Comparison of ENCODE assay signal across 8 cellular contexts in the genomic region with DNA sequence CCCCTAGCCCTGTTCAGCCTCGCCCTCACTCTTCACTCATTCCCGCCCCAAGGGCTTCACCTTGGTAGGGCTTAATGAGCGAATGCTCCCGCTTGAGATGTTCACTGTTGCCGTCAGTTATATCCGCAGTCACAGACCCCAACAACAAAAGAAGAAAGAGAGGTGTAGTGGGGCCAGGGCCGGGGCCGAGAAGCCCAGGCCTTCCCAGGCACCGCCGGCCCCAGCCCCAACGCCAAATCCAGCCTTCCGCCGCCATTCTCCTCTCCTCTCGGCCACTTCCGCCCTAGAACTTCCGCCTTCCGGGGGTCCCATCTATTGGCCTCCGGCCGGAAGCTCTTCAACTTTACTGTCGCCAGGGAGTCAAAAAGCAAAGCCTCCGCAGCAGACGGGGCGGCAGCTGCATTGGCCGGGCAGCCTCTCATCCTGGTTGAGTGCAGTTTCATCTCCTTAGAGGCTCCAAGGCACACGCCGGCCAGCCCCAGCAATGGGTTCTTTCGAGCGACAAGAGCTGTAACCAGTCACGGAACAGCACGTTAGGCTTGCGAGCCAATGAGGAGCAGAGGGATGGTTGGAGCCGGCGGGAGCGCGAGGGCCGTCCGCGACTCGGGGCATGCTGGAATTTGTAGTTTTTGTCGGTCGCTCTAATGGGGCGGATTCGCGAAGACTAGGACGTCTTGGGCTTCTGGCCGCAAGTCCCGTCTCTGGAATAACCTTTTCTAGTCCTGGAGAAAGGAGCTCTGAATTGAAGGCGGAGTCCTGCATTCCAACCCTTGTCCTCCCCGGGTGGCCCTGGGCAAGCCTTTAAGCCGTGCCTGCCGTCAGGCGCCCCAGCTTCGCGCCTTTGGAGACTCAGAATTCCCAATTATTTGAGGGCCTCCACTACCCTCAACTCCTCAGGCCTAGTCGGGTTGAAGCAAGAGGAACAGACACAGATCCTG. TPM values are rescaled to one million over a fixed set of nuclear protein-coding genes. Genes with fewer than 3 reads are reported as not detected.
DNase-seq lines count a peak whose midpoint lies in the region; ATAC-seq, FAIRE-seq and TF ChIP-seq lines count a peak whose summit lies in the region.

A gene with protein sequence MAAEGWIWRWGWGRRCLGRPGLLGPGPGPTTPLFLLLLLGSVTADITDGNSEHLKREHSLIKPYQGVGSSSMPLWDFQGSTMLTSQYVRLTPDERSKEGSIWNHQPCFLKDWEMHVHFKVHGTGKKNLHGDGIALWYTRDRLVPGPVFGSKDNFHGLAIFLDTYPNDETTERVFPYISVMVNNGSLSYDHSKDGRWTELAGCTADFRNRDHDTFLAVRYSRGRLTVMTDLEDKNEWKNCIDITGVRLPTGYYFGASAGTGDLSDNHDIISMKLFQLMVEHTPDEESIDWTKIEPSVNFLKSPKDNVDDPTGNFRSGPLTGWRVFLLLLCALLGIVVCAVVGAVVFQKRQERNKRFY (minus strand): TSS at position 277 of the 938 bp plus-strand sequence. CDS start 21 bp downstream, at position 256.

- peaks cover 7 to 20% of the 10 kb centered on the region in 2 experiments for H3K36me3 ChIP-seq in keratinocyte (ENCODE audit: control insufficient read depth in 2 of 2, extremely low read depth in 1 of 2, insufficient read depth in 2 of 2, low read length in 2 of 2)

- peak within 1 kb of the TSS; percentile 95 for H3K27ac ChIP-seq in keratinocyte (ENCODE audit: control insufficient read depth, insufficient read depth, low read length)

- dilution Hi-C loops in keratinocyte (cut with MboI; ENCODE audit: extremely low pct_ligation_motif_present, low sequenced_read_pairs), result no loop called here

- H3K27ac Mint-ChIP-seq in central memory CD8-positive, alpha-beta T cell (ENCODE audit: low read depth), result peak within 1 kb of the TSS; percentile 96

- H3K4me1 ChIP-seq in keratinocyte (ENCODE audit: control insufficient read depth, extremely low read depth, insufficient read depth, low read length), result peaks cover 25% of the 10 kb centered on the region

- no peak for TF ChIP-seq CTCF in keratinocyte (optimal IDR thresholded peaks at IDR 0.05 in 1 of 3, IDR thresholded peaks at IDR 0.05 in 1 of 3, conservative IDR thresholded peaks at IDR 0.05 in 1 of 3; ENCODE audit: extremely low read depth in 1 of 3, insufficient read depth in 2 of 3, low read length in 3 of 3)

- H3K27me3 Mint-ChIP-seq in central memory CD8-positive, alpha-beta T cell, result no peaks in the 10 kb centered on the region

- ATAC-seq in GM19023 (IDR thresholded peaks at IDR 0.05; ENCODE audit: unreplicated experiment) (peak; percentile 94), HG03342 (IDR thresholded peaks at IDR 0.05; ENCODE audit: unreplicated experiment) (peak; percentile 93)
- ATAC-seq in central memory CD8-positive, alpha-beta T cell (replicated peaks; ENCODE audit: extremely low read depth, poor library complexity, severe bottlenecking), result peak; percentile 99

- peak within 1 kb of the TSS; percentile 96 for H2AFZ ChIP-seq in keratinocyte (ENCODE audit: control insufficient read depth, low read length)

- H3K36me3 Mint-ChIP-seq in central memory CD8-positive, alpha-beta T cell (ENCODE audit: insufficient read depth), result peaks cover 21% of the 10 kb centered on the region

- FAIRE-seq in keratinocyte (lab: Jason Lieb, UNC), result peak; percentile 83

- DNase-seq in AG08396 (ENCODE audit: low spot score) (peak; percentile 97), NCI-H446 (lab: John Stamatoyannopoulos, UW) (peak; percentile 87 to 94), keratinocyte (ENCODE audit: low read depth, low spot score) (peak; percentile 57)
- DNase-seq in activated CD4-positive, CD25-positive, alpha-beta regulatory T cell treated with anti-CD3 and anti-CD28 coated beads, Interleukin-2, amount 50 U/mL, for 16 hours (ENCODE audit: low read depth, low spot score), result peak; percentile 87
- peak; percentile 82 to 90 for DNase-seq in central memory CD8-positive, alpha-beta T cell (ENCODE audit: low spot score in 2 of 2)
- DNase-seq in stimulated activated CD4-positive, alpha-beta T cell treated with anti-CD3 and anti-CD28 coated beads, Interleukin-15, amount 100 ng/mL, for 1 hour (ENCODE audit: low read depth in 1 of 2, low spot score in 1 of 2), result peak; percentile 72 to 73

- H3K9ac ChIP-seq in keratinocyte (ENCODE audit: control insufficient read depth, extremely low read depth, insufficient read depth, low read length), result peak within 1 kb of the TSS; percentile 98

- H3K27me3 ChIP-seq in keratinocyte (ENCODE audit: control insufficient read depth, extremely low read depth, insufficient read depth, low read length), result no peaks in the 10 kb centered on the region

- H3K4me2 ChIP-seq in keratinocyte (ENCODE audit: control insufficient read depth, extremely low read depth, insufficient read depth, low read depth, low read length), result peak within 1 kb of the TSS; percentile 95

- peaks cover 4% of the 10 kb centered on the region for H4K20me1 ChIP-seq in keratinocyte (ENCODE audit: control insufficient read depth, extremely low read depth, insufficient read depth, low read length)

- H3K9me1 ChIP-seq in keratinocyte (ENCODE audit: control insufficient read depth, extremely low read depth, insufficient read depth, low read length), result no peaks in the 10 kb centered on the region

- H3K4me1 Mint-ChIP-seq in central memory CD8-positive, alpha-beta T cell, result peaks cover 53% of the 10 kb centered on the region

- peak within 1 kb of the TSS; percentile 88 for H3K4me3 Mint-ChIP-seq in central memory CD8-positive, alpha-beta T cell

- H3K9me3 ChIP-seq in keratinocyte (ENCODE audit: control insufficient read depth, low read depth, low read length), result no peaks in the 10 kb centered on the region

- peaks cover 46% of the 10 kb centered on the region for H3K79me2 ChIP-seq in keratinocyte (ENCODE audit: control insufficient read depth, insufficient read depth, low read length)

- no peaks in the 10 kb centered on the region for H3K9me3 Mint-ChIP-seq in central memory CD8-positive, alpha-beta T cell

- H3K4me3 ChIP-seq in keratinocyte (ENCODE audit: control insufficient read depth in 2 of 3, extremely low read depth in 1 of 3, insufficient read depth in 2 of 3, low read depth in 1 of 3, low read length in 3 of 3), result peak within 1 kb of the TSS; percentile 87 to 95 (median 92)

RNA-seq across cellular contexts. Expression of the gene that starts here (rescaled TPM):
- polyA plus RNA-seq in keratinocyte, result 105 to 147 TPM (median 146 TPM) in 3 replicates
- 123 TPM for polyA plus RNA-seq in keratinocyte (2011; ENCODE audit: low read depth)
- 97.8 and 116 TPM in 2 replicates for polyA plus RNA-seq in keratinocyte (2011; cell fraction: cytosol; rRNA removed)
- 203 and 245 TPM in 2 replicates for polyA plus RNA-seq in keratinocyte (2011; cell fraction: nucleus; rRNA removed)
- 87.3 and 153 TPM in 2 replicates for polyA plus RNA-seq in keratinocyte (2012; ENCODE audit: low replicate concordance)
- polyA minus RNA-seq in keratinocyte, result 165 to 210 TPM (median 166 TPM) in 3 replicates
- 248 TPM for polyA minus RNA-seq in keratinocyte (2011; cell fraction: cytosol; rRNA and poly(A)+ RNA removed)
- 118 and 135 TPM in 2 replicates for polyA minus RNA-seq in keratinocyte (2011; cell fraction: nucleus; rRNA and poly(A)+ RNA removed)

Comparison
In these comparisons a context has a peak if more than half of its experiments do, and no peak if none do; other contexts are left out.
1. Peak in every context shown above with its lines: DNase-seq, ATAC-seq, H3K4me3 ChIP-seq and H3K27ac ChIP-seq.